Comparison of ENCODE assay signal across 10 cellular contexts in genomic region chr1:154812911-154813816, GRCh38. TPM values are rescaled to one million over a fixed set of nuclear protein-coding genes. Genes with fewer than 3 reads are reported as not detected.
DNase-seq lines count a peak whose midpoint lies in the region; ATAC-seq, FAIRE-seq and TF ChIP-seq lines count a peak whose summit lies in the region.
"Had no signal": no experiment of that assay in that cellular context is flagged by ENCODE, and none has a peak within 500 bp of the region (broad histone marks: within the 10 kb centered on the region; RNA-seq: fewer than 3 reads in every experiment).

No MANE protein-coding gene starts in this region.

- peaks cover 6% of the 10 kb centered on the region for H4K20me1 ChIP-seq in neural progenitor cell (ENCODE audit: low read depth)

- no peak for TF ChIP-seq CTCF in neural progenitor cell (IDR thresholded peaks at IDR 0.05)

- peaks cover 4 to 12% of the 10 kb centered on the region in 2 donors for H3K4me1 ChIP-seq in esophagus (ENCODE audit: control insufficient read depth in 2 of 2, insufficient read depth in 2 of 2, low read length in 1 of 2)
- H3K4me1 ChIP-seq in neural progenitor cell: peaks cover 39% of the 10 kb centered on the region

- no peaks in the 10 kb centered on the region for H3K36me3 ChIP-seq in esophagus (ENCODE audit: control insufficient read depth in 2 of 2, insufficient read depth in 2 of 2, low read length in 1 of 2)
- no peaks in the 10 kb centered on the region for H3K36me3 ChIP-seq in neural progenitor cell

- peak overlapping the region; percentile 68 for H3K4me3 Mint-ChIP-seq in neural progenitor cell
- H3K4me3 Mint-ChIP-seq in stimulated activated naive B cell treated with anti-CD40 and anti-IgM and Interleukin-4, amounts not matched to agents 10 μg/mL and 1 μg/mL and 100 μg/mL, for 72 hours: no peak overlapping the region
- no peak overlapping the region for H3K4me3 Mint-ChIP-seq in activated T-cell treated with anti-CD3 and anti-CD28 coated beads, Interleukin-2, amount 50 U/mL, for 72 hours

- DNase-seq in ELF-1 (ENCODE audit: low read depth, low spot score) (peak; percentile 86), NCI-H345 treated with DMSO at 0.1 percent for 48 hours (lab: John Stamatoyannopoulos, UW; ENCODE audit: unreplicated experiment) (peak; percentile 99), neural progenitor cell (ENCODE audit: low spot score) (peak; percentile 47), RCC 7860 (ENCODE audit: low spot score) (no peak)
- DNase-seq in stimulated activated naive B cell treated with anti-CD40 and anti-IgM and Interleukin-4, amounts not matched to agents 10 μg/mL and 1 μg/mL and 100 μg/mL, for 72 hours: no peak
- no peak for DNase-seq in activated T-cell treated with anti-CD3 and anti-CD28 coated beads, Interleukin-2, amount 50 U/mL, for 72 hours

- H3K9me3 ChIP-seq in esophagus (ENCODE audit: control insufficient read depth in 2 of 2, insufficient read depth in 1 of 2, low read depth in 1 of 2, low read length in 1 of 2): peaks cover 0 to 2% of the 10 kb centered on the region in 2 donors
- no peaks in the 10 kb centered on the region for H3K9me3 ChIP-seq in neural progenitor cell (ENCODE audit: low read depth)

- H3K9ac ChIP-seq in neural progenitor cell: no peak overlapping the region

- H3K27ac ChIP-seq in esophagus (ENCODE audit: low read depth in 2 of 2, low read length in 1 of 2) (peak overlapping the region; percentile 3 to 9), neural progenitor cell (no peak overlapping the region)
- H3K27ac ChIP-seq: coronary artery had no signal

- no peaks in the 10 kb centered on the region for H3K36me3 Mint-ChIP-seq in neural progenitor cell
- peaks cover 0 to 1% of the 10 kb centered on the region in 2 donors for H3K36me3 Mint-ChIP-seq in stimulated activated naive B cell treated with anti-CD40 and anti-IgM and Interleukin-4, amounts not matched to agents 10 μg/mL and 1 μg/mL and 100 μg/mL, for 72 hours
- no peaks in the 10 kb centered on the region for H3K36me3 Mint-ChIP-seq in activated T-cell treated with anti-CD3 and anti-CD28 coated beads, Interleukin-2, amount 50 U/mL, for 72 hours (ENCODE audit: insufficient read depth in 2 of 2)

- no peak for FAIRE-seq in RCC 7860 (lab: Jason Lieb, UNC)
- FAIRE-seq: TTC549 had no signal

- WGBS in esophagus, 2 donors: 43% methylated on average over 21 of the region's 21 CpGs

- no peak overlapping the region for H3K4me2 ChIP-seq in neural progenitor cell

- H2AFZ ChIP-seq in neural progenitor cell (replicated peaks): no peak overlapping the region

- ATAC-seq in SK-N-SH treated with all-trans-retinoic acid at 6 μM for 48 hours: no peak
- ATAC-seq in stimulated activated naive B cell treated with anti-CD40 and anti-IgM and Interleukin-4, amounts not matched to agents 10 μg/mL and 1 μg/mL and 100 μg/mL, for 72 hours (replicated peaks): no peak
- no peak for ATAC-seq in activated T-cell treated with anti-CD3 and anti-CD28 coated beads, Interleukin-2, amount 50 U/mL, for 72 hours (replicated peaks in 1 of 2)

- no peaks in the 10 kb centered on the region for H3K27me3 ChIP-seq in esophagus (ENCODE audit: control insufficient read depth in 1 of 2, insufficient read depth in 2 of 2, low read length in 2 of 2)
- H3K27me3 ChIP-seq in neural progenitor cell: no peaks in the 10 kb centered on the region

- H3K4me3 ChIP-seq in esophagus (ENCODE audit: low read depth in 1 of 2, low read length in 2 of 2): no peak overlapping the region
- no peak overlapping the region for H3K4me3 ChIP-seq in neural progenitor cell
- H3K4me3 ChIP-seq: coronary artery had no signal

- H3F3A ChIP-seq in neural progenitor cell (ENCODE audit: low read depth): peaks cover 3% of the 10 kb centered on the region

- no peaks in the 10 kb centered on the region for H3K79me2 ChIP-seq in neural progenitor cell (ENCODE audit: low read depth)

- H3K27me3 Mint-ChIP-seq in neural progenitor cell (ENCODE audit: insufficient read depth, low read depth): peaks cover 10% of the 10 kb centered on the region
- H3K27me3 Mint-ChIP-seq in stimulated activated naive B cell treated with anti-CD40 and anti-IgM and Interleukin-4, amounts not matched to agents 10 μg/mL and 1 μg/mL and 100 μg/mL, for 72 hours: peaks cover 20 to 30% of the 10 kb centered on the region in 2 donors
- peaks cover 14% of the 10 kb centered on the region for H3K27me3 Mint-ChIP-seq in activated T-cell treated with anti-CD3 and anti-CD28 coated beads, Interleukin-2, amount 50 U/mL, for 72 hours (ENCODE audit: low read depth)

- peaks cover 58% of the 10 kb centered on the region for H3K4me1 Mint-ChIP-seq in neural progenitor cell
- peaks cover 18 to 19% of the 10 kb centered on the region in 2 donors for H3K4me1 Mint-ChIP-seq in stimulated activated naive B cell treated with anti-CD40 and anti-IgM and Interleukin-4, amounts not matched to agents 10 μg/mL and 1 μg/mL and 100 μg/mL, for 72 hours
- H3K4me1 Mint-ChIP-seq in activated T-cell treated with anti-CD3 and anti-CD28 coated beads, Interleukin-2, amount 50 U/mL, for 72 hours (ENCODE audit: low read depth): peaks cover 19% of the 10 kb centered on the region

- no peaks in the 10 kb centered on the region for H3K9me3 Mint-ChIP-seq in neural progenitor cell
- no peaks in the 10 kb centered on the region for H3K9me3 Mint-ChIP-seq in stimulated activated naive B cell treated with anti-CD40 and anti-IgM and Interleukin-4, amounts not matched to agents 10 μg/mL and 1 μg/mL and 100 μg/mL, for 72 hours
- H3K9me3 Mint-ChIP-seq in activated T-cell treated with anti-CD3 and anti-CD28 coated beads, Interleukin-2, amount 50 U/mL, for 72 hours: no peaks in the 10 kb centered on the region

- H3K27ac Mint-ChIP-seq in neural progenitor cell: peak overlapping the region; percentile 68
- no peak overlapping the region for H3K27ac Mint-ChIP-seq in stimulated activated naive B cell treated with anti-CD40 and anti-IgM and Interleukin-4, amounts not matched to agents 10 μg/mL and 1 μg/mL and 100 μg/mL, for 72 hours
- H3K27ac Mint-ChIP-seq in activated T-cell treated with anti-CD3 and anti-CD28 coated beads, Interleukin-2, amount 50 U/mL, for 72 hours: no peak overlapping the region

TF ChIP-seq in SK-N-SH treated with all-trans-retinoic acid at 6 μM for 48 hours, 23 proteins besides CTCF, POLR2A, EP300 and RAD21:
- TF ChIP-seq ZC3H10 (CRISPR knock-in tag; IDR thresholded peaks at IDR 0.05) (no peak), TOX (CRISPR knock-in tag; IDR thresholded peaks at IDR 0.05; ENCODE audit: borderline replicate concordance) (no peak), ESRRG (CRISPR knock-in tag; IDR thresholded peaks at IDR 0.05) (no peak), ZNF565 (CRISPR knock-in tag; conservative IDR thresholded peaks at IDR 0.05; ENCODE audit: low read depth) (no peak), ARNTL (CRISPR knock-in tag; IDR thresholded peaks at IDR 0.05; ENCODE audit: borderline replicate concordance, low read depth) (no peak), OSR1 (CRISPR knock-in tag; IDR thresholded peaks at IDR 0.05) (no peak), CSDC2 (CRISPR knock-in tag; IDR thresholded peaks at IDR 0.05) (no peak)

RNA-seq across cellular contexts. Expression of gene KCNN3, which starts 56.9 kb away (rescaled TPM):
- under 1 TPM; 0.12 to 0.14 TPM for polyA plus RNA-seq in esophagus
- total RNA-seq in neural progenitor cell (ENCODE audit: low replicate concordance): 4.3 and 4.7 TPM in 2 replicates
- under 1 TPM; 0.10 to 0.42 TPM for total RNA-seq in activated T-cell treated with anti-CD3 and anti-CD28 coated beads, Interleukin-2, amount 50 U/mL, for 72 hours

Comparison
In these comparisons a context has a peak if more than half of its experiments do, and no peak if none do; other contexts are left out.
1. DNase-seq: peak in ELF-1 (single experiment), NCI-H345 treated with DMSO at 0.1 percent for 48 hours (single experiment) and neural progenitor cell (single experiment); none in stimulated activated naive B cell treated with anti-CD40 and anti-IgM and Interleukin-4, amounts not matched to agents 10 μg/mL and 1 μg/mL and 100 μg/mL, for 72 hours (single experiment), activated T-cell treated with anti-CD3 and anti-CD28 coated beads, Interleukin-2, amount 50 U/mL, for 72 hours (0 of 2) and RCC 7860 (single experiment).